Comparison of ENCODE assay signal across 1 cellular context in the genomic region with DNA sequence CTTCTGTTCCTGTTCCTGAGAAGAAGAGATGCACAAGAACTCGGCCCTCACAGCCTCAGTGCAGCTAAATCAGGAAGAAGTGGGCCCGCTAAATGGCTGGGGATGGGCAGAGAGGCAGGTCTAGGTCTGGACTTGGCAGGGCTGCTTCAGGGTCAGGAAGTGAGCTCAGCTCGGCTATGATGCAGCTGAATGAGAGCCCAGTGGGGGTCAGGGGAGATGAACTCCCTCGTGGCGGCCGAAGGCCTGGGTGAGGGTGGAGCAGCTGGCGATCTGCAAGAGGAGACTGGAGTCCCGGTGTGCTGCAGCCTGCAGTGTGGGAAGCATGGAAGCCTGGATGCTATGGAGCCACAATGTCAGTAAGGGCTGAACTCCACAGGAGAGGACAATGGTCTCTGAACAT.
TF ChIP-seq lines count a peak whose summit lies in the region.

No MANE protein-coding gene starts in this region.

TF ChIP-seq in H1, 55 proteins besides CTCF, POLR2A, EP300 and RAD21 (continued from another document):
- TF ChIP-seq, protein P1, sequence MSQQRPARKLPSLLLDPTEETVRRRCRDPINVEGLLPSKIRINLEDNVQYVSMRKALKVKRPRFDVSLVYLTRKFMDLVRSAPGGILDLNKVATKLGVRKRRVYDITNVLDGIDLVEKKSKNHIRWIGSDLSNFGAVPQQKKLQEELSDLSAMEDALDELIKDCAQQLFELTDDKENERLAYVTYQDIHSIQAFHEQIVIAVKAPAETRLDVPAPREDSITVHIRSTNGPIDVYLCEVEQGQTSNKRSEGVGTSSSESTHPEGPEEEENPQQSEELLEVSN (IDR thresholded peaks at IDR 0.05), result no peak
- no peak for TF ChIP-seq KDM1A (IDR thresholded peaks at IDR 0.05; ENCODE audit: borderline replicate concordance, low read length)
- TF ChIP-seq SP1 (IDR thresholded peaks at IDR 0.05; ENCODE audit: low read depth, low read length), result no peak
- TF ChIP-seq NRF1 (IDR thresholded peaks at IDR 0.05; ENCODE audit: low read depth, low read length), result no peak
- TF ChIP-seq EZH2 (IDR thresholded peaks at IDR 0.05; ENCODE audit: low read depth, low read length, severe bottlenecking), result no peak
- TF ChIP-seq CREB1 (IDR thresholded peaks at IDR 0.05), result no peak
- no peak for TF ChIP-seq RFX5 (IDR thresholded peaks at IDR 0.05; ENCODE audit: borderline replicate concordance, low read depth, low read length)
